9 cellular contexts compared by ENCODE assay signal in the genomic region with DNA sequence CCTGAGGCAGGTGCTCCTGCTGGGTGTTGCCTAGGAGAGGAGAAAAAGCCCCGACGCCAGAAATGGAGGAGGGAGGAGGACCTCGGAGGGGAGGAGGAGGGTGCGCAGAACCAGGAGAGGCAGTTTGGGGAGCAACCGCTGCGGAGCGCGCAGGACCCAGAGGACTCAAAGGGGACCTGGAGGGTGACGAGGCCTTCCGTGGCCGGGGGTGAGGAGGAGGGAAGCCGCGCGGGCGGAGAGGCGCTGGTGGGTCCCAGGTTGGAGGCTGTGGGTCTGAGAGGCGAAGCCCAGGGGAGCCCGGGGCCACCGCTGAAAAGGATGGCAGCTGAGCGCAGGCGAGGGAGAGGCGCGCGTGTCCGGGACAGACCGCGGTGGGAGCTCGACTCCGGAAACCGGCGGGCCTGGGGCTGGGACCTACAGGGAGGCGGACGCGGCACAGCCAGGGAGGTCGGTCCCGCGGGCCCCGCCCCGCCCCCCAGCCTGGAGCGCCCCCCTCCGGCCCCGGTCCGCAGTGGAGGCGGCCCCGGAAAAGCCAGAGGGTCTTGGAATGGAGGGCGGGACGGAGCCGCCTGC. TPM values are rescaled to one million over a fixed set of nuclear protein-coding genes. Genes with fewer than 3 reads are reported as not detected.
DNase-seq lines count a peak whose midpoint lies in the region; ATAC-seq, FAIRE-seq and TF ChIP-seq lines count a peak whose summit lies in the region.
"Had no signal": no experiment of that assay in that cellular context is flagged by ENCODE, and none has a peak within 500 bp of the region (broad histone marks: within the 10 kb centered on the region; RNA-seq: fewer than 3 reads in every experiment).

No MANE protein-coding gene starts in this region.

- peak overlapping the region in 3 of 7 donors; percentile 53 to 78 (median 55) for H3K27ac Mint-ChIP-seq in CD4-positive, alpha-beta memory T cell
- no peak overlapping the region for H3K27ac Mint-ChIP-seq in neural progenitor cell

- H4K20me1 ChIP-seq in SK-N-SH (ENCODE audit: insufficient read depth) (peaks cover 2% of the 10 kb centered on the region; the same call in 1 of the 2 replicates), endothelial cell of umbilical vein (replicated peaks; ENCODE audit: control insufficient read depth, extremely low read depth, insufficient read depth, low read length) (no peaks in the 10 kb centered on the region), neural progenitor cell (ENCODE audit: low read depth) (peaks cover 29% of the 10 kb centered on the region)

- no peaks in the 10 kb centered on the region for H3K9me3 ChIP-seq in CD4-positive, alpha-beta memory T cell (ENCODE audit: control insufficient read depth in 1 of 2, low read length in 2 of 2)
- no peaks in the 10 kb centered on the region for H3K9me3 ChIP-seq in SK-N-SH
- no peaks in the 10 kb centered on the region for H3K9me3 ChIP-seq in endothelial cell of umbilical vein (replicated peaks; ENCODE audit: control insufficient read depth, insufficient read depth, low read length)
- H3K9me3 ChIP-seq in neural progenitor cell (ENCODE audit: low read depth) = no peaks in the 10 kb centered on the region

- no peaks in the 10 kb centered on the region for H3K36me3 ChIP-seq in CD4-positive, alpha-beta memory T cell (ENCODE audit: insufficient read depth, low read length)
- peaks cover 0 to 4% of the 10 kb centered on the region in 2 experiments for H3K36me3 ChIP-seq in SK-N-SH (replicated peaks in 1 of 2; ENCODE audit: control insufficient read depth in 1 of 2, insufficient read depth in 2 of 2, low read length in 1 of 2)
- peaks cover 0 to 3% of the 10 kb centered on the region in 2 experiments for H3K36me3 ChIP-seq in endothelial cell of umbilical vein (ENCODE audit: control insufficient read depth in 2 of 2, extremely low read depth in 1 of 2, insufficient read depth in 2 of 2, low read length in 2 of 2)
- no peaks in the 10 kb centered on the region for H3K36me3 ChIP-seq in neural progenitor cell

- no peak overlapping the region for H3K27ac ChIP-seq in CD4-positive, alpha-beta memory T cell (ENCODE audit: low read depth, low read length)
- H3K27ac ChIP-seq in SK-N-SH (ENCODE audit: low read depth in 2 of 2, low read length in 1 of 2) = no peak overlapping the region
- H3K27ac ChIP-seq in endothelial cell of umbilical vein (ENCODE audit: insufficient read depth, low read depth, low read length) = no peak overlapping the region
- H3K27ac ChIP-seq in neural progenitor cell = no peak overlapping the region

- no peaks in the 10 kb centered on the region for H3K9me2 ChIP-seq in SK-N-SH

- H3K9me1 ChIP-seq in endothelial cell of umbilical vein (replicated peaks; ENCODE audit: control insufficient read depth, extremely low read depth, insufficient read depth, low read length) = no peaks in the 10 kb centered on the region

- H2AFZ ChIP-seq in SK-N-SH (ENCODE audit: low read depth) (no peak overlapping the region), endothelial cell of umbilical vein (ENCODE audit: low read depth, low read length) (peak overlapping the region; percentile 66), neural progenitor cell (replicated peaks) (peak overlapping the region; percentile 75)

- no peak for TF ChIP-seq RAD21 in SK-N-SH (IDR thresholded peaks at IDR 0.05; ENCODE audit: low read length)

- H3K4me1 ChIP-seq in CD4-positive, alpha-beta memory T cell (ENCODE audit: insufficient read depth, low read length) = peaks cover 23% of the 10 kb centered on the region
- peaks cover 0 to 4% of the 10 kb centered on the region in 2 experiments; a peak in 1 of 4 replicates for H3K4me1 ChIP-seq in SK-N-SH (ENCODE audit: control insufficient read depth in 1 of 2, insufficient read depth in 2 of 2, low read depth in 1 of 2, low read length in 1 of 2)
- H3K4me1 ChIP-seq in endothelial cell of umbilical vein (ENCODE audit: control insufficient read depth, extremely low read depth, insufficient read depth, low read length) = peaks cover 14% of the 10 kb centered on the region
- peaks cover 17% of the 10 kb centered on the region for H3K4me1 ChIP-seq in neural progenitor cell

- H3K9ac ChIP-seq in SK-N-SH (no peak overlapping the region), endothelial cell of umbilical vein (replicated peaks; ENCODE audit: extremely low read depth, insufficient read depth, low read length) (no peak overlapping the region), neural progenitor cell (no peak overlapping the region)

- CTCF ChIA-PET in CD4-positive, alpha-beta memory T cell (lab: Charles Lee; ENCODE audit: partially characterized antibody) = interaction anchor here (0.6 to 1.0 kb wide), 2 partner anchors 57 to 75 kb away, joined by 3 to 4 read pairs; no protein-coding TSS in a partner anchor
- CTCF ChIA-PET in SK-N-SH (lab: Yijun Ruan, JAX) = interaction anchor here (0.7 to 15.4 kb wide), 16 partner anchors 8 to 233 kb away, joined by 3 to 216 read pairs (median 5); a partner anchor contains a TSS
- CTCF ChIA-PET in endothelial cell of umbilical vein (lab: Charles Lee) = interaction anchor here (0.7 to 2.2 kb wide), 9 partner anchors 10 to 233 kb away, joined by 3 to 6 read pairs (median 3); no protein-coding TSS in a partner anchor

- BruUV-seq in endothelial cell of umbilical vein (replicated peaks; lab: Mats Ljungman, UMichigan) = no TSS peak

- intact Hi-C loops in CD4-positive, alpha-beta memory T cell (cut with micrococcal nuclease) = loop anchor here (1.0 kb wide), 1 partner anchor 10 kb away; no protein-coding TSS in a partner anchor
- intact Hi-C loops in endothelial cell of umbilical vein (cut with micrococcal nuclease) = loop anchor here (2.0 kb wide), 1 partner anchor 26 kb away; no protein-coding TSS in a partner anchor

- peak in 1 of 5 donors; percentile 37 for DNase-seq in CD4-positive, alpha-beta memory T cell
- DNase-seq in GM19238 (ENCODE audit: insufficient read length, low spot score) (peak; percentile 49), SK-N-SH (no peak), endothelial cell of umbilical vein (ENCODE audit: low read depth, low spot score) (peak; percentile 5), neural progenitor cell (ENCODE audit: low spot score) (peak; percentile 51), mesenteric fat pad (ENCODE audit: low spot score) (no peak), amniotic stem cell (lab: John Stamatoyannopoulos, UW) (no peak)

- POLR2A ChIA-PET in CD4-positive, alpha-beta memory T cell (lab: Charles Lee; ENCODE audit: partially characterized antibody) = no interaction called here
- POLR2A ChIA-PET in SK-N-SH (lab: Yijun Ruan, JAX) (interaction anchor here (1.0 kb wide), 1 partner anchor 53 kb away, joined by 3 read pairs; no protein-coding TSS in a partner anchor), endothelial cell of umbilical vein (lab: Charles Lee) (no interaction called here)

- H3F3A ChIP-seq in SK-N-SH (replicated peaks; ENCODE audit: insufficient read depth) (peaks cover 3% of the 10 kb centered on the region), neural progenitor cell (ENCODE audit: low read depth) (peaks cover 7% of the 10 kb centered on the region)

- no peak for TF ChIP-seq POLR2A in endothelial cell of umbilical vein (IDR thresholded peaks at IDR 0.05; ENCODE audit: low read depth, low read length)

- H3K4me2 ChIP-seq in SK-N-SH = peak overlapping the region; percentile 69
- peak overlapping the region; percentile 68 for H3K4me2 ChIP-seq in endothelial cell of umbilical vein (ENCODE audit: insufficient read depth, low read length)
- H3K4me2 ChIP-seq in neural progenitor cell = peak overlapping the region; percentile 80

- H3K79me2 ChIP-seq in SK-N-SH (ENCODE audit: insufficient read depth) = no peaks in the 10 kb centered on the region
- no peaks in the 10 kb centered on the region for H3K79me2 ChIP-seq in endothelial cell of umbilical vein (ENCODE audit: control insufficient read depth, insufficient read depth, low read length)
- no peaks in the 10 kb centered on the region for H3K79me2 ChIP-seq in neural progenitor cell (ENCODE audit: low read depth)

- dilution Hi-C loops in endothelial cell of umbilical vein (cut with MboI; ENCODE audit: extremely low pct_ligation_motif_present, low sequenced_read_pairs) = no loop called here

- H3K36me3 Mint-ChIP-seq in CD4-positive, alpha-beta memory T cell = no peaks in the 10 kb centered on the region
- H3K36me3 Mint-ChIP-seq in neural progenitor cell = peaks cover 3% of the 10 kb centered on the region

- H3K4me3 ChIP-seq in CD4-positive, alpha-beta memory T cell (ENCODE audit: low read length in 2 of 2) = peak overlapping the region in 1 of 2 donors; percentile 32
- H3K4me3 ChIP-seq in SK-N-SH (ENCODE audit: low read depth in 2 of 2, low read length in 1 of 2) (peak overlapping the region; percentile 51 to 56), endothelial cell of umbilical vein (replicated peaks in 1 of 3; ENCODE audit: insufficient read depth in 1 of 3, low read depth in 1 of 3, low read length in 3 of 3) (peak overlapping the region in 2 of 3 experiments; percentile 43 to 51), neural progenitor cell (peak overlapping the region; percentile 58)

- 4% methylated on average over 11 of the region's 48 CpGs for WGBS in SK-N-SH (ENCODE audit: low lambda C conversion rate)

- FAIRE-seq in endothelial cell of umbilical vein (lab: Jason Lieb, UNC) = no peak

- no peaks in the 10 kb centered on the region for H3K9me3 Mint-ChIP-seq in CD4-positive, alpha-beta memory T cell
- no peaks in the 10 kb centered on the region for H3K9me3 Mint-ChIP-seq in neural progenitor cell

- H3K4me3 Mint-ChIP-seq in CD4-positive, alpha-beta memory T cell = peak overlapping the region; percentile 63 to 84 (median 70)
- peak overlapping the region; percentile 84 for H3K4me3 Mint-ChIP-seq in neural progenitor cell

- TF ChIP-seq CTCF in SK-N-SH (IDR thresholded peaks at IDR 0.05) (peak; percentile 47), endothelial cell of umbilical vein (IDR thresholded peaks at IDR 0.05; ENCODE audit: extremely low read depth in 1 of 2, insufficient read depth in 1 of 2, low read depth in 1 of 2, low read length in 2 of 2) (peak; percentile 12 to 24), neural progenitor cell (IDR thresholded peaks at IDR 0.05) (peak; percentile 70)

- H3K4me1 Mint-ChIP-seq in CD4-positive, alpha-beta memory T cell = peaks cover 1 to 12% (median 4%) of the 10 kb centered on the region in 4 donors
- peaks cover 18% of the 10 kb centered on the region for H3K4me1 Mint-ChIP-seq in neural progenitor cell

- peak; percentile 30 for ATAC-seq in HG03175 (IDR thresholded peaks at IDR 0.05; ENCODE audit: unreplicated experiment)

- peaks cover 12 to 21% of the 10 kb centered on the region in 2 donors for H3K27me3 Mint-ChIP-seq in CD4-positive, alpha-beta memory T cell
- peaks cover 26% of the 10 kb centered on the region for H3K27me3 Mint-ChIP-seq in neural progenitor cell (ENCODE audit: insufficient read depth, low read depth)

- peaks cover 11% of the 10 kb centered on the region for H3K27me3 ChIP-seq in CD4-positive, alpha-beta memory T cell (ENCODE audit: insufficient read depth, low read length)
- H3K27me3 ChIP-seq in SK-N-SH (ENCODE audit: insufficient read depth) (peaks cover 20% of the 10 kb centered on the region; the same call in 1 of the 2 replicates), endothelial cell of umbilical vein (ENCODE audit: control insufficient read depth in 2 of 2, insufficient read depth in 2 of 2, low read length in 2 of 2) (peaks cover 0 to 10% of the 10 kb centered on the region in 2 experiments), neural progenitor cell (peaks cover 73% of the 10 kb centered on the region)

- TF ChIP-seq EP300 in SK-N-SH (IDR thresholded peaks at IDR 0.05; ENCODE audit: borderline replicate concordance in 1 of 2, low read depth in 1 of 2, low read length in 1 of 2) = no peak

RNA-seq across cellular contexts. Expression of a gene that starts 15.1 kb away (rescaled TPM):
- total RNA-seq in CD4-positive, alpha-beta memory T cell = not detected
- not detected for polyA plus RNA-seq in CD4-positive, alpha-beta memory T cell
- polyA plus RNA-seq in SK-N-SH (2012; rRNA removed) (not detected in 2 replicates), endothelial cell of umbilical vein (not detected in 2 replicates)
- polyA plus RNA-seq in SK-N-SH (2012; cell fraction: cytosol; rRNA removed) = not detected in 2 replicates
- 0.04 TPM in 1 of 2 replicates, not detected in the other for polyA plus RNA-seq in SK-N-SH (2012; cell fraction: nucleus; rRNA removed)
- total RNA-seq in endothelial cell of umbilical vein (not detected in 2 replicates), neural progenitor cell (ENCODE audit: low replicate concordance) (not detected in 2 replicates), mesenteric fat pad (not detected)
- polyA plus RNA-seq in endothelial cell of umbilical vein (2011; cell fraction: cytosol; rRNA removed) = not detected in 2 replicates
- polyA plus RNA-seq in endothelial cell of umbilical vein (2011; cell fraction: nucleus; rRNA removed) = not detected in 2 replicates
- not detected in 2 replicates for polyA plus RNA-seq in endothelial cell of umbilical vein (2012)
- polyA minus RNA-seq in endothelial cell of umbilical vein = not detected in 2 replicates
- polyA minus RNA-seq in endothelial cell of umbilical vein (2011; cell fraction: cytosol; rRNA and poly(A)+ RNA removed) = 3.4 TPM
- polyA minus RNA-seq in endothelial cell of umbilical vein (2011; cell fraction: nucleus; rRNA and poly(A)+ RNA removed) = not detected in 2 replicates
- total RNA-seq: T-helper 2 cell treated with Interferon-gamma antibody and Interleukin-4, amounts not matched to agents 100 ng/mL and 5 ng/mL, for 36 hours had no signal

RNA-seq across cellular contexts. Expression of a gene that starts 39.1 kb away (rescaled TPM):
- total RNA-seq in CD4-positive, alpha-beta memory T cell = 1 to 10 TPM; 1.2 to 1.4 TPM
- polyA plus RNA-seq in CD4-positive, alpha-beta memory T cell = not detected
- 24.0 and 31.6 TPM in 2 replicates for polyA plus RNA-seq in SK-N-SH (2012; rRNA removed)
- polyA plus RNA-seq in SK-N-SH (2012; cell fraction: cytosol; rRNA removed) = 12.6 and 21.4 TPM in 2 replicates
- 141 and 187 TPM in 2 replicates for polyA plus RNA-seq in SK-N-SH (2012; cell fraction: nucleus; rRNA removed)
- 67.8 and 75.6 TPM in 2 replicates for total RNA-seq in endothelial cell of umbilical vein
- polyA plus RNA-seq in endothelial cell of umbilical vein = 66.6 and 78.9 TPM in 2 replicates
- 37.4 and 54.0 TPM in 2 replicates for polyA plus RNA-seq in endothelial cell of umbilical vein (2011; cell fraction: cytosol; rRNA removed)
- 180 and 187 TPM in 2 replicates for polyA plus RNA-seq in endothelial cell of umbilical vein (2011; cell fraction: nucleus; rRNA removed)
- 59.5 and 122 TPM in 2 replicates for polyA plus RNA-seq in endothelial cell of umbilical vein (2012)
- 54.3 and 61.2 TPM in 2 replicates for polyA minus RNA-seq in endothelial cell of umbilical vein
- polyA minus RNA-seq in endothelial cell of umbilical vein (2011; cell fraction: cytosol; rRNA and poly(A)+ RNA removed) = 32.9 TPM
- 40.7 and 70.5 TPM in 2 replicates for polyA minus RNA-seq in endothelial cell of umbilical vein (2011; cell fraction: nucleus; rRNA and poly(A)+ RNA removed)
- 34.1 and 142 TPM in 2 replicates for total RNA-seq in neural progenitor cell (ENCODE audit: low replicate concordance)
- total RNA-seq in mesenteric fat pad = 17.6 TPM

RNA-seq across cellular contexts. Expression of a gene that starts 45.7 kb away (rescaled TPM):
- total RNA-seq in CD4-positive, alpha-beta memory T cell = 10 to 100 TPM; 31.6 to 33.2 TPM
- polyA plus RNA-seq in CD4-positive, alpha-beta memory T cell = 100 to 1,000 TPM; 212 to 309 TPM
- polyA plus RNA-seq in SK-N-SH (2012; rRNA removed) = 22.9 and 28.6 TPM in 2 replicates
- polyA plus RNA-seq in SK-N-SH (2012; cell fraction: cytosol; rRNA removed) = 14.3 and 16.1 TPM in 2 replicates
- 15.0 and 31.2 TPM in 2 replicates for polyA plus RNA-seq in SK-N-SH (2012; cell fraction: nucleus; rRNA removed)
- total RNA-seq in endothelial cell of umbilical vein = 44.6 and 47.6 TPM in 2 replicates
- 154 and 220 TPM in 2 replicates for polyA plus RNA-seq in endothelial cell of umbilical vein
- polyA plus RNA-seq in endothelial cell of umbilical vein (2011; cell fraction: cytosol; rRNA removed) = 57.5 and 90.1 TPM in 2 replicates
- polyA plus RNA-seq in endothelial cell of umbilical vein (2011; cell fraction: nucleus; rRNA removed) = 19.9 and 21.4 TPM in 2 replicates
- 63.6 and 84.9 TPM in 2 replicates for polyA plus RNA-seq in endothelial cell of umbilical vein (2012)
- polyA minus RNA-seq in endothelial cell of umbilical vein = 24.4 and 32.6 TPM in 2 replicates
- 23.7 TPM for polyA minus RNA-seq in endothelial cell of umbilical vein (2011; cell fraction: cytosol; rRNA and poly(A)+ RNA removed)
- polyA minus RNA-seq in endothelial cell of umbilical vein (2011; cell fraction: nucleus; rRNA and poly(A)+ RNA removed) = 3.4 and 8.0 TPM in 2 replicates
- 22.4 and 33.6 TPM in 2 replicates for total RNA-seq in neural progenitor cell (ENCODE audit: low replicate concordance)
- total RNA-seq in mesenteric fat pad = 47.0 TPM

RNA-seq across cellular contexts. Expression of a gene that starts 56.9 kb away (rescaled TPM):
- total RNA-seq in CD4-positive, alpha-beta memory T cell = 10 to 100 TPM; 15.0 to 15.1 TPM
- 1 to 10 TPM; 3.8 to 7.9 TPM for polyA plus RNA-seq in CD4-positive, alpha-beta memory T cell
- polyA plus RNA-seq in SK-N-SH (2012; rRNA removed) = 10.1 and 10.2 TPM in 2 replicates
- polyA plus RNA-seq in SK-N-SH (2012; cell fraction: cytosol; rRNA removed) = 3.0 and 4.9 TPM in 2 replicates
- 57.7 and 66.0 TPM in 2 replicates for polyA plus RNA-seq in SK-N-SH (2012; cell fraction: nucleus; rRNA removed)
- 19.7 and 20.1 TPM in 2 replicates for total RNA-seq in endothelial cell of umbilical vein
- polyA plus RNA-seq in endothelial cell of umbilical vein = 16.1 and 20.1 TPM in 2 replicates
- polyA plus RNA-seq in endothelial cell of umbilical vein (2011; cell fraction: cytosol; rRNA removed) = 6.9 and 10.8 TPM in 2 replicates
- polyA plus RNA-seq in endothelial cell of umbilical vein (2011; cell fraction: nucleus; rRNA removed) = 34.3 and 36.5 TPM in 2 replicates
- 7.3 and 8.7 TPM in 2 replicates for polyA plus RNA-seq in endothelial cell of umbilical vein (2012)
- polyA minus RNA-seq in endothelial cell of umbilical vein = 3.6 and 4.6 TPM in 2 replicates
- polyA minus RNA-seq in endothelial cell of umbilical vein (2011; cell fraction: cytosol; rRNA and poly(A)+ RNA removed) = 9.5 TPM
- 6.0 and 13.7 TPM in 2 replicates for polyA minus RNA-seq in endothelial cell of umbilical vein (2011; cell fraction: nucleus; rRNA and poly(A)+ RNA removed)
- 8.0 and 24.0 TPM in 2 replicates for total RNA-seq in neural progenitor cell (ENCODE audit: low replicate concordance)
- total RNA-seq in mesenteric fat pad = 9.0 TPM

RNA-seq across cellular contexts. Expression of a gene that starts 59.1 kb away (rescaled TPM):
- not detected for total RNA-seq in CD4-positive, alpha-beta memory T cell
- polyA plus RNA-seq in CD4-positive, alpha-beta memory T cell = under 1 TPM in 1 of 2 donors, not detected in 1; 0.36 TPM
- polyA plus RNA-seq in SK-N-SH (2012; rRNA removed) (4.2 and 4.7 TPM in 2 replicates), endothelial cell of umbilical vein (30.5 and 50.6 TPM in 2 replicates)
- polyA plus RNA-seq in SK-N-SH (2012; cell fraction: cytosol; rRNA removed) = 0.26 and 0.32 TPM in 2 replicates
- 43.9 and 52.7 TPM in 2 replicates for polyA plus RNA-seq in SK-N-SH (2012; cell fraction: nucleus; rRNA removed)
- total RNA-seq in endothelial cell of umbilical vein (32.0 and 37.6 TPM in 2 replicates), neural progenitor cell (ENCODE audit: low replicate concordance) (7.6 and 35.7 TPM in 2 replicates), mesenteric fat pad (25.5 TPM)
- 6.8 and 11.8 TPM in 2 replicates for polyA plus RNA-seq in endothelial cell of umbilical vein (2011; cell fraction: cytosol; rRNA removed)
- polyA plus RNA-seq in endothelial cell of umbilical vein (2011; cell fraction: nucleus; rRNA removed) = 54.2 and 66.1 TPM in 2 replicates
- polyA plus RNA-seq in endothelial cell of umbilical vein (2012) = 3.1 and 11.3 TPM in 2 replicates
- 2.1 and 2.5 TPM in 2 replicates for polyA minus RNA-seq in endothelial cell of umbilical vein
- polyA minus RNA-seq in endothelial cell of umbilical vein (2011; cell fraction: cytosol; rRNA and poly(A)+ RNA removed) = 26.1 TPM
- polyA minus RNA-seq in endothelial cell of umbilical vein (2011; cell fraction: nucleus; rRNA and poly(A)+ RNA removed) = 9.2 and 33.1 TPM in 2 replicates

Comparison
In these comparisons a context has a peak if more than half of its experiments do, and no peak if none do; other contexts are left out.
1. DNase-seq: peak in GM19238 (single experiment), endothelial cell of umbilical vein (single experiment) and neural progenitor cell (single experiment); none in SK-N-SH (single experiment), mesenteric fat pad (single experiment) and amniotic stem cell (single experiment).
2. CTCF ChIP-seq: peak in every context shown above with its lines; median percentile 70 in neural progenitor cell; 47 in SK-N-SH; 18 in endothelial cell of umbilical vein.
3. Peak in every context shown above with its lines, with median percentiles within 50 percentile points of each other: H3K4me2 ChIP-seq.